Comparison of ENCODE assay signal across 11 cellular contexts in genomic region chr9:121718063-121718462, GRCh38.
DNase-seq lines count a peak whose midpoint lies in the region; ATAC-seq, FAIRE-seq and TF ChIP-seq lines count a peak whose summit lies in the region.
"Had no signal": no experiment of that assay in that cellular context is flagged by ENCODE, and none has a peak within 500 bp of the region (broad histone marks: within the 10 kb centered on the region; RNA-seq: fewer than 3 reads in every experiment).

No MANE protein-coding gene starts in this region.

- peaks cover 75% of the 10 kb centered on the region for H3K79me2 ChIP-seq in astrocyte (ENCODE audit: insufficient read depth, low read length)

- no peaks in the 10 kb centered on the region for H3K27me3 ChIP-seq in astrocyte (ENCODE audit: insufficient read depth, low read length)
- no peaks in the 10 kb centered on the region for H3K27me3 ChIP-seq in psoas muscle (ENCODE audit: insufficient read depth in 3 of 3, low read length in 2 of 3)

- H3K27ac Mint-ChIP-seq in HFFc6 (peak overlapping the region; percentile 44; the same call in 1 of the 2 replicates), astrocyte (ENCODE audit: unreplicated experiment) (no peak overlapping the region)
- H3K27ac Mint-ChIP-seq in activated CD8-positive, alpha-beta memory T cell treated with anti-CD3 and anti-CD28 coated beads, Interleukin-2, amount 10 ng/mL, durations not matched to agents 7 days and 5 days, result no peak overlapping the region
- no peak overlapping the region for H3K27ac Mint-ChIP-seq in activated CD4-positive, alpha-beta T cell treated with anti-CD3 and anti-CD28 coated beads, Interleukin-2, amount 10 ng/mL, durations not matched to agents 24 days and 14 days

- TF ChIP-seq CTCF in HFFc6 (IDR thresholded peaks at IDR 0.05), result no peak
- no peak for TF ChIP-seq CTCF in astrocyte (IDR thresholded peaks at IDR 0.05; ENCODE audit: insufficient read depth, low read depth, low read length)
- TF ChIP-seq CTCF in psoas muscle (IDR thresholded peaks at IDR 0.05), result no peak

- ATAC-seq in left cardiac atrium, result peak; percentile 81 to 85
- peak; percentile 22 to 49 (median 38) for ATAC-seq in psoas muscle
- ATAC-seq in activated CD8-positive, alpha-beta memory T cell treated with anti-CD3 and anti-CD28 coated beads, Interleukin-2, amount 10 ng/mL, durations not matched to agents 7 days and 5 days, result no peak

- H3K4me1 Mint-ChIP-seq in HFFc6 (ENCODE audit: low read depth) (peaks cover 51% of the 10 kb centered on the region), astrocyte (ENCODE audit: low read depth, unreplicated experiment) (peaks cover 9% of the 10 kb centered on the region)
- peaks cover 3% of the 10 kb centered on the region for H3K4me1 Mint-ChIP-seq in activated CD8-positive, alpha-beta memory T cell treated with anti-CD3 and anti-CD28 coated beads, Interleukin-2, amount 10 ng/mL, durations not matched to agents 7 days and 5 days
- H3K4me1 Mint-ChIP-seq in activated CD4-positive, alpha-beta T cell treated with anti-CD3 and anti-CD28 coated beads, Interleukin-2, amount 10 ng/mL, durations not matched to agents 24 days and 14 days, result no peaks in the 10 kb centered on the region

- CTCF ChIA-PET in activated CD8-positive, alpha-beta memory T cell treated with anti-CD3 and anti-CD28 coated beads, Interleukin-2, amount 10 ng/mL, durations not matched to agents 7 days and 5 days (lab: Charles Lee), result no interaction called here

- H3K27me3 Mint-ChIP-seq in HFFc6 (ENCODE audit: insufficient read depth) (no peaks in the 10 kb centered on the region; the same call in 1 of the 2 replicates), astrocyte (ENCODE audit: low read depth, unreplicated experiment) (no peaks in the 10 kb centered on the region)
- H3K27me3 Mint-ChIP-seq in activated CD8-positive, alpha-beta memory T cell treated with anti-CD3 and anti-CD28 coated beads, Interleukin-2, amount 10 ng/mL, durations not matched to agents 7 days and 5 days, result no peaks in the 10 kb centered on the region
- H3K27me3 Mint-ChIP-seq in activated CD4-positive, alpha-beta T cell treated with anti-CD3 and anti-CD28 coated beads, Interleukin-2, amount 10 ng/mL, durations not matched to agents 24 days and 14 days, result peaks cover 5% of the 10 kb centered on the region

- H3K9me3 ChIP-seq in astrocyte (ENCODE audit: insufficient read depth, low read depth, low read length) (no peaks in the 10 kb centered on the region), psoas muscle (no peaks in the 10 kb centered on the region)

- intact Hi-C loops in left cardiac atrium (cut with DNase I) (no loop called here), psoas muscle (cut with DNase I) (no loop called here)
- intact Hi-C loops in activated CD4-positive, alpha-beta T cell treated with anti-CD3 and anti-CD28 coated beads, Interleukin-2, amount 10 ng/mL, durations not matched to agents 24 days and 14 days (cut with micrococcal nuclease), result no loop called here

- H3K9me3 Mint-ChIP-seq in HFFc6 (no peaks in the 10 kb centered on the region), astrocyte (ENCODE audit: unreplicated experiment) (no peaks in the 10 kb centered on the region)
- H3K9me3 Mint-ChIP-seq in activated CD8-positive, alpha-beta memory T cell treated with anti-CD3 and anti-CD28 coated beads, Interleukin-2, amount 10 ng/mL, durations not matched to agents 7 days and 5 days (ENCODE audit: low read depth), result no peaks in the 10 kb centered on the region
- H3K9me3 Mint-ChIP-seq in activated CD4-positive, alpha-beta T cell treated with anti-CD3 and anti-CD28 coated beads, Interleukin-2, amount 10 ng/mL, durations not matched to agents 24 days and 14 days, result no peaks in the 10 kb centered on the region

- H3K4me3 ChIP-seq in astrocyte (ENCODE audit: insufficient read depth, low read depth, low read length) (no peak overlapping the region), psoas muscle (no peak overlapping the region)

- no peaks in the 10 kb centered on the region for H3K36me3 ChIP-seq in astrocyte (ENCODE audit: insufficient read depth, low read length)
- H3K36me3 ChIP-seq in psoas muscle (ENCODE audit: insufficient read depth in 1 of 2, low read depth in 1 of 2), result no peaks in the 10 kb centered on the region

- H3K9ac ChIP-seq in astrocyte (ENCODE audit: low read length), result no peak overlapping the region

- 54 to 66% (median 57%) methylated on average over 15 of the region's 15 CpGs for WGBS in psoas muscle, 3 donors

- H2AFZ ChIP-seq in astrocyte (ENCODE audit: low read depth, low read length), result peak overlapping the region; percentile 39

- H3K36me3 Mint-ChIP-seq in HFFc6 (ENCODE audit: low read depth) (no peaks in the 10 kb centered on the region), astrocyte (ENCODE audit: low read depth, unreplicated experiment) (peaks cover 11% of the 10 kb centered on the region)
- no peaks in the 10 kb centered on the region for H3K36me3 Mint-ChIP-seq in activated CD8-positive, alpha-beta memory T cell treated with anti-CD3 and anti-CD28 coated beads, Interleukin-2, amount 10 ng/mL, durations not matched to agents 7 days and 5 days
- H3K36me3 Mint-ChIP-seq in activated CD4-positive, alpha-beta T cell treated with anti-CD3 and anti-CD28 coated beads, Interleukin-2, amount 10 ng/mL, durations not matched to agents 24 days and 14 days (ENCODE audit: low read depth), result no peaks in the 10 kb centered on the region

- H3K27ac ChIP-seq in astrocyte (ENCODE audit: low read depth, low read length), result no peak overlapping the region
- H3K27ac ChIP-seq in psoas muscle, result peak overlapping the region; percentile 36

- DNase-seq in HFFc6 (peak; percentile 54), astrocyte (ENCODE audit: low read depth) (peak; percentile 62), left cardiac atrium (no peak), psoas muscle (no peak), GM19238 (ENCODE audit: insufficient read length, low spot score) (no peak)
- no peak for DNase-seq in activated naive CD4-positive, alpha-beta T cell treated with Interleukin-2 at 50 U/mL for 16 hours
- DNase-seq in activated CD8-positive, alpha-beta memory T cell treated with anti-CD3 and anti-CD28 coated beads, Interleukin-2, amount 10 ng/mL, durations not matched to agents 7 days and 5 days, result no peak
- no peak for DNase-seq in activated CD4-positive, alpha-beta T cell treated with anti-CD3 and anti-CD28 coated beads, Interleukin-2, amount 10 ng/mL, durations not matched to agents 24 days and 14 days
- DNase-seq: activated gamma-delta T cell, DMS79 treated with DMSO at 0.1 percent for 48 hours had no signal

- H3K4me3 Mint-ChIP-seq in HFFc6, result peak overlapping the region; percentile 38; the same call in 1 of the 2 replicates
- H3K4me3 Mint-ChIP-seq in astrocyte (ENCODE audit: unreplicated experiment), result no peak overlapping the region
- no peak overlapping the region for H3K4me3 Mint-ChIP-seq in activated CD8-positive, alpha-beta memory T cell treated with anti-CD3 and anti-CD28 coated beads, Interleukin-2, amount 10 ng/mL, durations not matched to agents 7 days and 5 days
- H3K4me3 Mint-ChIP-seq in activated CD4-positive, alpha-beta T cell treated with anti-CD3 and anti-CD28 coated beads, Interleukin-2, amount 10 ng/mL, durations not matched to agents 24 days and 14 days, result no peak overlapping the region

- FAIRE-seq in astrocyte (lab: Jason Lieb, UNC), result no peak
- FAIRE-seq: endothelial cell of umbilical vein had no signal

- H3K4me2 ChIP-seq in astrocyte (ENCODE audit: low read length), result peak overlapping the region; percentile 43

- peaks cover 93% of the 10 kb centered on the region for H4K20me1 ChIP-seq in astrocyte (ENCODE audit: insufficient read depth, low read length)

- H3K4me1 ChIP-seq in astrocyte (ENCODE audit: insufficient read depth, low read length) (peaks cover 7% of the 10 kb centered on the region), psoas muscle (peaks cover 94% of the 10 kb centered on the region)

Comparison
In these comparisons a context has a peak if more than half of its experiments do, and no peak if none do; other contexts are left out.
1. DNase-seq: peak in HFFc6 (single experiment) and astrocyte (single experiment); none in left cardiac atrium (single experiment), psoas muscle (0 of 2), activated naive CD4-positive, alpha-beta T cell treated with Interleukin-2 at 50 U/mL for 16 hours (single experiment), activated CD8-positive, alpha-beta memory T cell treated with anti-CD3 and anti-CD28 coated beads, Interleukin-2, amount 10 ng/mL, durations not matched to agents 7 days and 5 days (single experiment), GM19238 (single experiment) and activated CD4-positive, alpha-beta T cell treated with anti-CD3 and anti-CD28 coated beads, Interleukin-2, amount 10 ng/mL, durations not matched to agents 24 days and 14 days (single experiment).